In the genomic region with DNA sequence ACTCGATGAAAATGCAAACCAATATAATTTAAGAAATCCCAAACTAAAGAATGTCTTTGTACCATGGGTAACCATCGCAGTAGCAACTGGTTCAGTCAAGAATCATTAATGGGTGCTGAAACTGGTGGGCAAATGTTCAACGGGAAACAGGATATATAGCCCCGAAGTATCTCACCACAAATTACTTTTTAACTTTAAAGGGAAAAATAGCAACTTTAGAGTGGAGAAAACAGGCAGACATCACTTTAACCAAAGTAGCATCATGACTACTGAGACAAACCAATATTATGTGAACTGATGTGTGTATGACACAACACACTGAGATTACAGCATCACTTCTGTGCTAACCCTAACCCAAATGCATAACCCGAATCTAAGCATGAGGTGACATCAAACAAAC, we compare ENCODE assay signal across 20 cellular contexts. TPM values are rescaled to one million over a fixed set of nuclear protein-coding genes. Genes with fewer than 3 reads are reported as not detected.
DNase-seq lines count a peak whose midpoint lies in the region; ATAC-seq and FAIRE-seq lines count a peak whose summit lies in the region.
"Had no signal": no experiment of that assay in that cellular context is flagged by ENCODE, and none has a peak within 500 bp of the region (broad histone marks: within the 10 kb centered on the region; RNA-seq: fewer than 3 reads in every experiment).

No MANE protein-coding gene starts in this region.

- ATAC-seq in GM19438 (IDR thresholded peaks at IDR 0.05; ENCODE audit: low read depth, unreplicated experiment) (peak; percentile 64), HG02642 (IDR thresholded peaks at IDR 0.05; ENCODE audit: poor library complexity, unreplicated experiment) (peak; percentile 52), HG03469 (IDR thresholded peaks at IDR 0.05; ENCODE audit: unreplicated experiment) (peak; percentile 50), HG03095 (IDR thresholded peaks at IDR 0.05; ENCODE audit: unreplicated experiment) (no peak)
- ATAC-seq: left lung; natural killer cell treated with Interleukin-12 subunit alpha and Interleukin-12 subunit beta and Interleukin-15 and Interleukin-18, amount 100 ng/mL, for 72 hours; right cardiac atrium had no signal

- H3K36me3 Mint-ChIP-seq in immature natural killer cell = no peaks in the 10 kb centered on the region
- H3K36me3 Mint-ChIP-seq: natural killer cell treated with Interleukin-12 subunit alpha and Interleukin-12 subunit beta and Interleukin-15 and Interleukin-18, amount 100 ng/mL, for 72 hours had no signal

- peaks cover 1 to 7% (median 6%) of the 10 kb centered on the region in 3 donors for H3K27me3 Mint-ChIP-seq in immature natural killer cell (ENCODE audit: low read depth in 3 of 3)

- no peak overlapping the region for H3K27ac Mint-ChIP-seq in immature natural killer cell
- H3K27ac Mint-ChIP-seq: HFFc6; natural killer cell treated with Interleukin-12 subunit alpha and Interleukin-12 subunit beta and Interleukin-15 and Interleukin-18, amount 100 ng/mL, for 72 hours had no signal

- H3K4me3 Mint-ChIP-seq in immature natural killer cell = no peak overlapping the region
- H3K4me3 Mint-ChIP-seq: HFFc6; natural killer cell treated with Interleukin-12 subunit alpha and Interleukin-12 subunit beta and Interleukin-15 and Interleukin-18, amount 100 ng/mL, for 72 hours had no signal

- FAIRE-seq in GM18507 (lab: Jason Lieb, UNC) = peak; percentile 88
- FAIRE-seq: A204.1 had no signal

- H3K4me1 Mint-ChIP-seq in immature natural killer cell = no peaks in the 10 kb centered on the region

- DNase-seq in GM18507 (ENCODE audit: extremely low spot score, insufficient read length, low read depth) (no peak), immature natural killer cell (no peak), G401 (ENCODE audit: low spot score) (no peak), retina (no peak)
- DNase-seq: activated effector memory CD4-positive, alpha-beta T cell treated with anti-CD3 and anti-CD28 coated beads, Interleukin-2, amount 50 U/mL, for 16 hours; foreskin fibroblast; HFFc6; left lung; NCI-H187; NCI-H748 treated with DMSO at 0.1 percent for 48 hours; right cardiac atrium; SK-N-SH; stomach had no signal

- in situ Hi-C loops in G401 (cut with HindIII; ENCODE audit: low sequenced_read_pairs) = no loop called here

- H3K9me3 Mint-ChIP-seq in immature natural killer cell = no peaks in the 10 kb centered on the region
- H3K9me3 Mint-ChIP-seq: HFFc6; natural killer cell treated with Interleukin-12 subunit alpha and Interleukin-12 subunit beta and Interleukin-15 and Interleukin-18, amount 100 ng/mL, for 72 hours had no signal

RNA-seq across cellular contexts. Expression of gene SLAIN2, which starts 33.8 kb away (rescaled TPM):
- 10 to 100 TPM; 15.0 to 36.5 (median 28.4) TPM for polyA plus RNA-seq in immature natural killer cell
- total RNA-seq in G401 (2014; rRNA removed; shearing (Covaris generic)) = 12.9 and 25.5 TPM in 2 replicates

RNA-seq across cellular contexts. Expression of gene TEC, which starts 37.9 kb away (rescaled TPM):
- 1 to 10 TPM; 2.2 to 4.8 (median 2.9) TPM for polyA plus RNA-seq in immature natural killer cell
- total RNA-seq in G401 (2014; rRNA removed; shearing (Covaris generic)) = not detected in 2 replicates
- total RNA-seq: osteocyte had no signal
